Comparison of ENCODE assay signal across 11 cellular contexts in genomic region chr1:29993950-29994349, GRCh38.
"Had no signal": no experiment of that assay in that cellular context is flagged by ENCODE, and none has a peak within 500 bp of the region (broad histone marks: within the 10 kb centered on the region; RNA-seq: fewer than 3 reads in every experiment).

No MANE protein-coding gene starts in this region.

- H3K36me3 ChIP-seq: HAP-1 had no signal

- H3K4me1 ChIP-seq: HAP-1 had no signal

- DNase-seq: GM23248, GOT3, H7, H9, HCEC 1CT, HFFc6 had no signal

- H3K9ac ChIP-seq: GM23248 had no signal

- FAIRE-seq: H1, H54 had no signal

- H3K4me2 ChIP-seq: GM23338 had no signal

- H3K9me3 ChIP-seq: HAP-1 had no signal

- H3K27ac ChIP-seq: GM23248 had no signal

- H2AFZ ChIP-seq: GM23248, GM23338 had no signal

- ATAC-seq: GM23338, HCT116 had no signal

- H3K4me3 ChIP-seq: GM23248, GM23338, HAP-1 had no signal
